Comparison of ENCODE assay signal across 22 cellular contexts in genomic region chr19:17915940-17916593, GRCh38. TPM values are rescaled to one million over a fixed set of nuclear protein-coding genes. Genes with fewer than 3 reads are reported as not detected.
DNase-seq lines count a peak whose midpoint lies in the region; ATAC-seq and TF ChIP-seq lines count a peak whose summit lies in the region.
"Had no signal": no experiment of that assay in that cellular context is flagged by ENCODE, and none has a peak within 500 bp of the region (broad histone marks: within the 10 kb centered on the region; RNA-seq: fewer than 3 reads in every experiment).

No MANE protein-coding gene starts in this region.

- DNase-seq in Calu3 (peak; percentile 33), LNCaP clone FGC (ENCODE audit: low read depth) (peak; percentile 67), body of pancreas (peak in 1 of 4 donors; percentile 15), mucosa of gallbladder (ENCODE audit: low spot score) (peak; percentile 18), NCI-H446 treated with DMSO at 0.1 percent for 48 hours (lab: John Stamatoyannopoulos, UW) (no peak), nephron progenitor cell (no peak), gastrocnemius medialis (no peak)
- DNase-seq: activated CD4-positive, alpha-beta T cell treated with anti-CD3 and anti-CD28 coated beads, Interleukin-2, amount 10 ng/mL, durations not matched to agents 7 days and 5 days; anterior cingulate cortex; central memory CD4-positive, alpha-beta T cell; DMS79 treated with DMSO at 0.1 percent for 48 hours; erythroblast; lower lobe of right lung; NCI-H1694 treated with DMSO at 0.1 percent for 48 hours; stimulated activated CD4-positive, alpha-beta T cell treated with anti-CD3 and anti-CD28 coated beads, Interleukin-2, amount 100 ng/mL, for 48 hours; stimulated activated naive B cell treated with anti-CD40 and anti-IgM and Interleukin-4, amounts not matched to agents 10 μg/mL and 1 μg/mL and 100 μg/mL, for 72 hours; T-helper 2 cell had no signal

- H3K4me3 Mint-ChIP-seq in Calu3 (ENCODE audit: low read depth, unreplicated experiment) (no peak overlapping the region), nephron progenitor cell (no peak overlapping the region)
- H3K4me3 Mint-ChIP-seq: activated CD4-positive, alpha-beta T cell treated with anti-CD3 and anti-CD28 coated beads, Interleukin-2, amount 10 ng/mL, durations not matched to agents 7 days and 5 days; activated naive CD4-positive, alpha-beta T cell treated with anti-CD3 and anti-CD28 coated beads, Interleukin-2, amount 50 U/mL, for 24 hours; IgD-negative memory B cell; stimulated activated naive B cell treated with anti-CD40 and anti-IgM and Interleukin-4, amounts not matched to agents 10 μg/mL and 1 μg/mL and 100 μg/mL, for 72 hours had no signal

- peak overlapping the region; percentile 15 for H3K27ac Mint-ChIP-seq in Calu3 (ENCODE audit: unreplicated experiment)
- no peak overlapping the region for H3K27ac Mint-ChIP-seq in nephron progenitor cell
- H3K27ac Mint-ChIP-seq: activated CD4-positive, alpha-beta T cell treated with anti-CD3 and anti-CD28 coated beads, Interleukin-2, amount 10 ng/mL, durations not matched to agents 7 days and 5 days; activated naive CD4-positive, alpha-beta T cell treated with anti-CD3 and anti-CD28 coated beads, Interleukin-2, amount 50 U/mL, for 24 hours; IgD-negative memory B cell had no signal

- no peak for TF ChIP-seq POLR2A in body of pancreas (IDR thresholded peaks at IDR 0.05)
- TF ChIP-seq POLR2A in gastrocnemius medialis (IDR thresholded peaks at IDR 0.05): no peak

- ATAC-seq in body of pancreas (peak; percentile 68), HG02852 (IDR thresholded peaks at IDR 0.05; ENCODE audit: unreplicated experiment) (no peak), gastrocnemius medialis (no peak)
- ATAC-seq: stimulated activated naive B cell treated with anti-CD40 and anti-IgM and Interleukin-4, amounts not matched to agents 10 μg/mL and 1 μg/mL and 100 μg/mL, for 72 hours had no signal

- TF ChIP-seq CTCF in Calu3 (IDR thresholded peaks at IDR 0.05; ENCODE audit: unreplicated experiment): no peak
- no peak for TF ChIP-seq CTCF in LNCaP clone FGC (IDR thresholded peaks at IDR 0.05; ENCODE audit: control insufficient read depth, extremely low read depth, insufficient read depth)
- TF ChIP-seq CTCF in body of pancreas (IDR thresholded peaks at IDR 0.05): no peak
- no peak for TF ChIP-seq CTCF in nephron progenitor cell (IDR thresholded peaks at IDR 0.05)
- no peak for TF ChIP-seq CTCF in gastrocnemius medialis (IDR thresholded peaks at IDR 0.05 in 4 of 5, conservative IDR thresholded peaks at IDR 0.05 in 1 of 5)

- peak overlapping the region in 1 of 4 donors; percentile 31 for H3K27ac ChIP-seq in body of pancreas
- H3K27ac ChIP-seq in gastrocnemius medialis: no peak overlapping the region
- H3K27ac ChIP-seq: lower lobe of right lung, SK-N-MC, thoracic aorta had no signal

- H3K27me3 Mint-ChIP-seq in Calu3 (ENCODE audit: unreplicated experiment): no peaks in the 10 kb centered on the region
- H3K27me3 Mint-ChIP-seq in nephron progenitor cell (ENCODE audit: low read depth, poor library complexity): peaks cover 3% of the 10 kb centered on the region
- H3K27me3 Mint-ChIP-seq: activated naive CD4-positive, alpha-beta T cell treated with anti-CD3 and anti-CD28 coated beads, Interleukin-2, amount 50 U/mL, for 24 hours had no signal

- BruUV-seq in Calu3 (replicated peaks; lab: Mats Ljungman, UMichigan): no TSS peak

- H3K4me1 ChIP-seq in body of pancreas: peaks cover 8% of the 10 kb centered on the region
- H3K4me1 ChIP-seq in gastrocnemius medialis: no peaks in the 10 kb centered on the region
- H3K4me1 ChIP-seq: lower lobe of right lung had no signal

- H3K9me3 Mint-ChIP-seq in Calu3 (ENCODE audit: low read depth, unreplicated experiment) (peaks cover 2% of the 10 kb centered on the region), nephron progenitor cell (peaks cover 56% of the 10 kb centered on the region)
- H3K9me3 Mint-ChIP-seq: activated naive CD4-positive, alpha-beta T cell treated with anti-CD3 and anti-CD28 coated beads, Interleukin-2, amount 50 U/mL, for 24 hours had no signal

- H3K4me3 ChIP-seq in LNCaP clone FGC (ENCODE audit: low read depth, low read length): no peak overlapping the region
- no peak overlapping the region for H3K4me3 ChIP-seq in body of pancreas
- H3K4me3 ChIP-seq in gastrocnemius medialis: no peak overlapping the region
- H3K4me3 ChIP-seq: lower lobe of right lung, SK-N-MC, thoracic aorta had no signal

- H3K4me1 Mint-ChIP-seq in Calu3 (ENCODE audit: low read depth, unreplicated experiment): no peaks in the 10 kb centered on the region
- H3K4me1 Mint-ChIP-seq in nephron progenitor cell: no peaks in the 10 kb centered on the region
- H3K4me1 Mint-ChIP-seq: activated CD4-positive, alpha-beta T cell treated with anti-CD3 and anti-CD28 coated beads, Interleukin-2, amount 10 ng/mL, durations not matched to agents 7 days and 5 days; activated naive CD4-positive, alpha-beta T cell treated with anti-CD3 and anti-CD28 coated beads, Interleukin-2, amount 50 U/mL, for 24 hours; IgD-negative memory B cell; stimulated activated naive B cell treated with anti-CD40 and anti-IgM and Interleukin-4, amounts not matched to agents 10 μg/mL and 1 μg/mL and 100 μg/mL, for 72 hours had no signal

- H3K27me3 ChIP-seq in body of pancreas (no peaks in the 10 kb centered on the region), gastrocnemius medialis (peaks cover 0 to 7% (median 3%) of the 10 kb centered on the region in 3 donors)

- H3K9me3 ChIP-seq in body of pancreas (peaks cover 0 to 3% (median 0%) of the 10 kb centered on the region in 3 donors), gastrocnemius medialis (peaks cover 0 to 9% (median 0%) of the 10 kb centered on the region in 3 donors)

- intact Hi-C loops in Calu3 (cut with micrococcal nuclease; ENCODE audit: unreplicated experiment) (no loop called here), body of pancreas (cut with DNase I) (no loop called here), gastrocnemius medialis (cut with DNase I; ENCODE audit: low total_unique reads) (no loop called here)

- in situ Hi-C loops in gastrocnemius medialis (cut with MboI; ENCODE audit: low sequenced_read_pairs in 4 of 4): no loop called here

- H3K36me3 ChIP-seq in body of pancreas (replicated peaks in 1 of 2; ENCODE audit: insufficient read depth in 1 of 2, low read depth in 2 of 2) (no peaks in the 10 kb centered on the region), gastrocnemius medialis (no peaks in the 10 kb centered on the region)
- H3K36me3 ChIP-seq: lower lobe of right lung, thoracic aorta had no signal

- WGBS in body of pancreas, 2 donors: 47 to 53% methylated on average over 5 to 6 of the region's 6 CpGs

- H3K36me3 Mint-ChIP-seq in Calu3 (ENCODE audit: insufficient read depth, unreplicated experiment): no peaks in the 10 kb centered on the region
- H3K36me3 Mint-ChIP-seq in nephron progenitor cell (ENCODE audit: low read depth): no peaks in the 10 kb centered on the region
- H3K36me3 Mint-ChIP-seq: activated naive CD4-positive, alpha-beta T cell treated with anti-CD3 and anti-CD28 coated beads, Interleukin-2, amount 50 U/mL, for 24 hours had no signal

- CTCF ChIA-PET in Calu3 (lab: Charles Lee): interaction anchor here (0.5 to 0.6 kb wide), 2 partner anchors 611 to 1903 kb away, joined by 4 read pairs; partner anchors contain the start of gene MRPL34

RNA-seq across cellular contexts. Expression of gene CCDC124, which starts 16.7 kb away (rescaled TPM):
- total RNA-seq in Calu3 (2022): 51.1 and 53.4 TPM in 2 replicates
- total RNA-seq in body of pancreas: 10 to 100 TPM; 25.2 to 84.0 TPM
- 68.3 TPM for total RNA-seq in mucosa of gallbladder
- total RNA-seq in gastrocnemius medialis: 100 to 1,000 TPM in 1 of 4 donors, 10 to 100 TPM in 3; 73.1 to 110 (median 81.5) TPM

RNA-seq across cellular contexts. Expression of gene SLC5A5, which starts 44.3 kb away (rescaled TPM):
- not detected in 2 replicates for total RNA-seq in Calu3 (2022)
- not detected for total RNA-seq in body of pancreas
- total RNA-seq in mucosa of gallbladder: not detected
- not detected for total RNA-seq in gastrocnemius medialis
- total RNA-seq: thoracic aorta had no signal

RNA-seq across cellular contexts. Expression of gene KCNN1, which starts 50.8 kb away (rescaled TPM):
- not detected in 2 replicates for total RNA-seq in Calu3 (2022)
- total RNA-seq in body of pancreas: not detected
- 1.6 TPM for total RNA-seq in mucosa of gallbladder
- not detected for total RNA-seq in gastrocnemius medialis
- total RNA-seq: activated CD4-positive, alpha-beta T cell treated with anti-CD3 and anti-CD28 coated beads, Interleukin-2, amount 10 ng/mL, durations not matched to agents 7 days and 5 days; lower lobe of right lung had no signal

RNA-seq across cellular contexts. Expression of gene RPL18A, which starts 56.4 kb away (rescaled TPM):
- total RNA-seq in Calu3 (2022) (955 and 1,054 TPM in 2 replicates), body of pancreas (1,000 to 10,000 TPM; 1,158 to 1,588 TPM), mucosa of gallbladder (1,253 TPM), gastrocnemius medialis (1,000 to 10,000 TPM; 1,094 to 1,320 (median 1,226) TPM)

Comparison
In these comparisons a context has a peak if more than half of its experiments do, and no peak if none do; other contexts are left out.
1. DNase-seq: peak in Calu3 (single experiment), LNCaP clone FGC (single experiment) and mucosa of gallbladder (single experiment); none in NCI-H446 treated with DMSO at 0.1 percent for 48 hours (single experiment), nephron progenitor cell (single experiment) and gastrocnemius medialis (0 of 2).